8 cellular contexts compared by ENCODE assay signal in genomic region chr15:41661078-41661528, GRCh38. TPM values are rescaled to one million over a fixed set of nuclear protein-coding genes. Genes with fewer than 3 reads are reported as not detected.
DNase-seq lines count a peak whose midpoint lies in the region; TF ChIP-seq lines count a peak whose summit lies in the region.

No MANE protein-coding gene starts in this region.

- peak overlapping the region; percentile 90 to 99 (median 97) for H3K27ac Mint-ChIP-seq in brain

- no peak for TF ChIP-seq CTCF in brain (conservative IDR thresholded peaks at IDR 0.05)

- peak overlapping the region; percentile 76 for H3K9ac ChIP-seq in HUES48 (ENCODE audit: low read depth, low read length)

- no peaks in the 10 kb centered on the region for H3K9me3 ChIP-seq in HUES48 (ENCODE audit: control insufficient read depth, insufficient read depth, low read length)
- H3K9me3 ChIP-seq in mononuclear cell (ENCODE audit: low read depth, low read length) = no peaks in the 10 kb centered on the region

- H3K9me3 Mint-ChIP-seq in brain = peaks cover 0 to 9% (median 7%) of the 10 kb centered on the region in 5 experiments

- peak overlapping the region; percentile 97 for H3K27ac ChIP-seq in HUES48 (ENCODE audit: low read depth, low read length)

- peak overlapping the region; percentile 59 for H3K4me3 ChIP-seq in GM08714 (ENCODE audit: low read length)
- peak overlapping the region; percentile 81 for H3K4me3 ChIP-seq in HUES48 (ENCODE audit: low read depth, low read length)
- peak overlapping the region; percentile 42 for H3K4me3 ChIP-seq in mononuclear cell (ENCODE audit: low read length)

- H3K27me3 Mint-ChIP-seq in brain = peaks cover 18% of the 10 kb centered on the region

- peak overlapping the region; percentile 93 to 97 (median 95) for H3K4me3 Mint-ChIP-seq in brain

- H3K4me1 ChIP-seq in HUES48 (ENCODE audit: control insufficient read depth, insufficient read depth, low read length) (peaks cover 15% of the 10 kb centered on the region), mononuclear cell (ENCODE audit: insufficient read depth, low read length) (peaks cover 33% of the 10 kb centered on the region)

- H3K36me3 Mint-ChIP-seq in brain = no peaks in the 10 kb centered on the region

- DNase-seq in DMS 273 (lab: John Stamatoyannopoulos, UW; ENCODE audit: unreplicated experiment) = no peak
- no peak for DNase-seq in amniotic stem cell (lab: John Stamatoyannopoulos, UW)
- DNase-seq in NCI-H2227 (lab: John Stamatoyannopoulos, UW; ENCODE audit: unreplicated experiment) = no peak
- no peak for DNase-seq in activated CD4-positive, alpha-beta T cell treated with anti-CD3 and anti-CD28 coated beads for 48 hours

- H3K27me3 ChIP-seq in HUES48 (ENCODE audit: control insufficient read depth, insufficient read depth, low read length) = peaks cover 22% of the 10 kb centered on the region
- H3K27me3 ChIP-seq in mononuclear cell (ENCODE audit: insufficient read depth, low read length) = no peaks in the 10 kb centered on the region

- H3K4me1 Mint-ChIP-seq in brain = peaks cover 51% of the 10 kb centered on the region

- no peaks in the 10 kb centered on the region for H3K36me3 ChIP-seq in HUES48 (ENCODE audit: control insufficient read depth, insufficient read depth, low read length)

RNA-seq across cellular contexts. Expression of gene MGA, which starts 0.9 kb away (rescaled TPM):
- 5.0 TPM for polyA plus RNA-seq in brain (ENCODE audit: insufficient read depth, low read depth, low replicate concordance)
- total RNA-seq in mononuclear cell = 61.8 TPM
